In genomic region chr20:57128051-57128757, GRCh38 we compare ENCODE assay signal across 16 cellular contexts.
"Had no signal": no experiment of that assay in that cellular context is flagged by ENCODE, and none has a peak within 500 bp of the region (broad histone marks: within the 10 kb centered on the region; RNA-seq: fewer than 3 reads in every experiment).

No MANE protein-coding gene starts in this region.

- ATAC-seq: activated T-cell treated with anti-CD3 and anti-CD28 coated beads, Interleukin-2, amount 50 U/mL, for 4 hours; naive thymus-derived CD8-positive, alpha-beta T cell; stimulated activated naive CD8-positive, alpha-beta T cell treated with anti-CD3 and anti-CD28 coated beads, Interleukin-15, Interleukin-2, amounts not matched to agents 100 U/mL and 50 U/mL, for 24 hours had no signal

- DNase-seq: activated CD4-positive, alpha-beta T cell treated with anti-CD3 and anti-CD28 coated beads, Interleukin-2, amount 50 U/mL, for 1 hour; activated CD4-positive, CD25-positive, alpha-beta regulatory T cell treated with anti-CD3 and anti-CD28 coated beads, Interleukin-2, amount 50 U/mL, for 72 hours; activated CD8-positive, alpha-beta memory T cell treated with anti-CD3 and anti-CD28 coated beads, Interleukin-2, amount 50 U/mL, for 4 hours; activated naive CD4-positive, alpha-beta T cell treated with anti-CD3 and anti-CD28 coated beads for 36 hours; activated T-cell treated with anti-CD3 and anti-CD28 coated beads, Interleukin-2, amount 50 U/mL, for 4 hours; central memory CD4-positive, alpha-beta T cell; endodermal cell; foreskin fibroblast; mesenchymal stem cell; naive thymus-derived CD8-positive, alpha-beta T cell; stimulated activated CD4-positive, alpha-beta T cell treated with anti-CD3 and anti-CD28 coated beads, Interleukin-2, amount 100 ng/mL, for 24 hours; stimulated activated naive CD8-positive, alpha-beta T cell treated with anti-CD3 and anti-CD28 coated beads, Interleukin-15, Interleukin-2, amounts not matched to agents 100 U/mL and 50 U/mL, for 24 hours; T-helper 2 cell had no signal

- H3K4me3 Mint-ChIP-seq: activated naive CD4-positive, alpha-beta T cell treated with anti-CD3 and anti-CD28 coated beads for 36 hours; activated T-cell treated with anti-CD3 and anti-CD28 coated beads, Interleukin-2, amount 50 U/mL, for 4 hours; brain; endodermal cell; naive thymus-derived CD8-positive, alpha-beta T cell had no signal

- H3K36me3 Mint-ChIP-seq: brain; naive thymus-derived CD8-positive, alpha-beta T cell had no signal

- H3K27ac ChIP-seq: epithelial cell of prostate, VCaP had no signal

- H3K9me3 Mint-ChIP-seq: activated naive CD4-positive, alpha-beta T cell treated with anti-CD3 and anti-CD28 coated beads for 36 hours; activated T-cell treated with anti-CD3 and anti-CD28 coated beads, Interleukin-2, amount 50 U/mL, for 4 hours; endodermal cell; naive thymus-derived CD8-positive, alpha-beta T cell had no signal

- H3K27ac Mint-ChIP-seq: activated naive CD4-positive, alpha-beta T cell treated with anti-CD3 and anti-CD28 coated beads for 36 hours; brain; endodermal cell; naive thymus-derived CD8-positive, alpha-beta T cell had no signal
